Comparison of ENCODE assay signal across 15 cellular contexts in the genomic region with DNA sequence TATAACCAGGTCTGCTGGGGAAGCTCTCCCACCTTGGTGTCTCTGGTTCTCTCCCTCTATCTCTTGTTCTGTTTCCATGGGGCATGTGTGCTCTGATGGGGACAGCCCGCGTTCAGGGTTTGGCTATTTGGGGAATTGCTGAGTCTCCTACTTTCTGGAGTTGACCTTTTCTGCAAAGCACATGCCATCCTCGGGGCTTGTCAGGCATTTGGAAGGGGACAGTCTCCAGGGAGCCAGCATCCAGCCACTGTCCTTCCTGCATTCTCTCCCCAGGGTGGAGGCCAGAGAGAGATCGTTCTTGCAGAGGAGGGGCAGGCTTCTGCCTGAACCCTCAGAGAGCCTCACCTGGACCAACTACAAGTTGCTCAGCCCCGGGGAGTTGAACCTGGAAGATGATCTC.
"Had no signal": no experiment of that assay in that cellular context is flagged by ENCODE, and none has a peak within 500 bp of the region (broad histone marks: within the 10 kb centered on the region; RNA-seq: fewer than 3 reads in every experiment).

No MANE protein-coding gene starts in this region.

- H3K4me1 ChIP-seq: body of pancreas, right lobe of liver had no signal

- H3K27ac ChIP-seq: hepatocyte, right lobe of liver had no signal

- H2AFZ ChIP-seq: hepatocyte had no signal

- H3K27me3 Mint-ChIP-seq: activated CD4-positive, alpha-beta memory T cell treated with anti-CD3 and anti-CD28 coated beads for 36 hours; activated naive CD8-positive, alpha-beta T cell treated with anti-CD3 and anti-CD28 coated beads, Interleukin-2, amount 10 ng/mL, durations not matched to agents 7 days and 5 days; stimulated activated naive CD8-positive, alpha-beta T cell treated with anti-CD3 and anti-CD28 coated beads, Interleukin-15, amount 100 ng/mL, for 72 hours; T-cell had no signal

- H3K4me1 Mint-ChIP-seq: activated B cell treated with CpG ODN at 0.5 μM for 24 hours had no signal

- H3K36me3 Mint-ChIP-seq: activated CD4-positive, alpha-beta memory T cell treated with anti-CD3 and anti-CD28 coated beads for 36 hours; activated naive CD8-positive, alpha-beta T cell treated with anti-CD3 and anti-CD28 coated beads, Interleukin-2, amount 10 ng/mL, durations not matched to agents 7 days and 5 days; mesothelial cell of epicardium; T-cell had no signal

- H3K9me3 Mint-ChIP-seq: activated B cell treated with CpG ODN at 0.5 μM for 24 hours; activated CD4-positive, alpha-beta memory T cell treated with anti-CD3 and anti-CD28 coated beads for 36 hours; activated naive CD8-positive, alpha-beta T cell treated with anti-CD3 and anti-CD28 coated beads, Interleukin-2, amount 10 ng/mL, durations not matched to agents 7 days and 5 days; mesothelial cell of epicardium; stimulated activated naive CD8-positive, alpha-beta T cell treated with anti-CD3 and anti-CD28 coated beads, Interleukin-15, amount 100 ng/mL, for 72 hours; T-cell had no signal

- H3K79me2 ChIP-seq: hepatocyte had no signal

- H3K9me3 ChIP-seq: body of pancreas, right lobe of liver, suprapubic skin had no signal

- H3K36me3 ChIP-seq: right lobe of liver, suprapubic skin had no signal

- H3K4me2 ChIP-seq: hepatocyte had no signal

- H3K27ac Mint-ChIP-seq: activated B cell treated with CpG ODN at 0.5 μM for 24 hours; activated CD4-positive, alpha-beta memory T cell treated with anti-CD3 and anti-CD28 coated beads for 36 hours; activated naive CD8-positive, alpha-beta T cell treated with anti-CD3 and anti-CD28 coated beads, Interleukin-2, amount 10 ng/mL, durations not matched to agents 7 days and 5 days; mesothelial cell of epicardium; stimulated activated naive CD8-positive, alpha-beta T cell treated with anti-CD3 and anti-CD28 coated beads, Interleukin-15, amount 100 ng/mL, for 72 hours; T-cell had no signal

- DNase-seq: activated B cell treated with CpG ODN at 0.5 μM for 24 hours; activated CD4-positive, alpha-beta memory T cell treated with anti-CD3 and anti-CD28 coated beads for 36 hours; activated CD4-positive, alpha-beta T cell treated with anti-CD3 and anti-CD28 coated beads for 4 hours; activated naive CD8-positive, alpha-beta T cell treated with anti-CD3 and anti-CD28 coated beads, Interleukin-2, amount 10 ng/mL, durations not matched to agents 7 days and 5 days; body of pancreas; central memory CD4-positive, alpha-beta T cell; dorsolateral prefrontal cortex; right lobe of liver; stimulated activated CD4-positive, alpha-beta T cell treated with anti-CD3 and anti-CD28 coated beads, Interleukin-15, amount 100 ng/mL, for 24 hours; stimulated activated CD4-positive, alpha-beta T cell treated with anti-CD3 and anti-CD28 coated beads, Interleukin-2, amount 100 ng/mL, for 48 hours; stimulated activated naive CD8-positive, alpha-beta T cell treated with anti-CD3 and anti-CD28 coated beads, Interleukin-15, amount 100 ng/mL, for 72 hours; T-cell had no signal

- ATAC-seq: right lobe of liver; stimulated activated naive CD8-positive, alpha-beta T cell treated with anti-CD3 and anti-CD28 coated beads, Interleukin-15, amount 100 ng/mL, for 72 hours; T-cell had no signal

- H3K4me3 ChIP-seq: body of pancreas, dorsolateral prefrontal cortex, hepatocyte, right lobe of liver, suprapubic skin had no signal

- H3K27me3 ChIP-seq: body of pancreas, hepatocyte, right lobe of liver, suprapubic skin had no signal

- H3K4me3 Mint-ChIP-seq: activated B cell treated with CpG ODN at 0.5 μM for 24 hours; activated CD4-positive, alpha-beta memory T cell treated with anti-CD3 and anti-CD28 coated beads for 36 hours; activated naive CD8-positive, alpha-beta T cell treated with anti-CD3 and anti-CD28 coated beads, Interleukin-2, amount 10 ng/mL, durations not matched to agents 7 days and 5 days; mesothelial cell of epicardium; stimulated activated naive CD8-positive, alpha-beta T cell treated with anti-CD3 and anti-CD28 coated beads, Interleukin-15, amount 100 ng/mL, for 72 hours; T-cell had no signal
